Comparison of ENCODE assay signal across 8 cellular contexts in genomic region chr11:46826310-46827044, GRCh38. TPM values are rescaled to one million over a fixed set of nuclear protein-coding genes. Genes with fewer than 3 reads are reported as not detected.
DNase-seq lines count a peak whose midpoint lies in the region; ATAC-seq and TF ChIP-seq lines count a peak whose summit lies in the region.

No MANE protein-coding gene starts in this region.

- H3K4me1 ChIP-seq in ES-I3 (ENCODE audit: insufficient read depth, low read length) = peaks cover 5% of the 10 kb centered on the region; the same call in 1 of the 2 replicates

- H3K27me3 Mint-ChIP-seq in activated CD4-positive, alpha-beta T cell treated with anti-CD3 and anti-CD28 coated beads for 36 hours = no peaks in the 10 kb centered on the region
- H3K27me3 Mint-ChIP-seq in chondrocyte (ENCODE audit: low read depth) = no peaks in the 10 kb centered on the region

- no peaks in the 10 kb centered on the region for H3K9me3 Mint-ChIP-seq in activated CD4-positive, alpha-beta T cell treated with anti-CD3 and anti-CD28 coated beads for 36 hours (ENCODE audit: low read depth)
- no peaks in the 10 kb centered on the region for H3K9me3 Mint-ChIP-seq in chondrocyte (ENCODE audit: low read depth)

- H3K4me3 Mint-ChIP-seq in activated CD4-positive, alpha-beta T cell treated with anti-CD3 and anti-CD28 coated beads for 36 hours = peak overlapping the region; percentile 57
- H3K4me3 Mint-ChIP-seq in chondrocyte (ENCODE audit: unreplicated experiment) = peak overlapping the region; percentile 85

- H3K36me3 ChIP-seq in ES-I3 (ENCODE audit: insufficient read depth, low read length) = no peaks in the 10 kb centered on the region

- peak; percentile 100 for ATAC-seq in activated CD4-positive, alpha-beta T cell treated with anti-CD3 and anti-CD28 coated beads for 36 hours

- intact Hi-C loops in activated CD4-positive, alpha-beta T cell treated with anti-CD3 and anti-CD28 coated beads for 36 hours (cut with DNase I, micrococcal nuclease) = loop anchor here (1.0 kb wide), 1 partner anchor 20 kb away; the partner anchor contains the start of gene CKAP5 (in 2 of the 2)

- DNase-seq in HCEC 1CT (peak; percentile 86), NCI-H1105 (lab: John Stamatoyannopoulos, UW) (peak; percentile 64), chondrocyte (ENCODE audit: low spot score) (peak; percentile 93), kidney glomerular epithelial cell (lab: John Stamatoyannopoulos, UW) (peak; percentile 64), GDM1 (lab: John Stamatoyannopoulos, UW) (no peak)
- DNase-seq in activated CD4-positive, alpha-beta T cell treated with anti-CD3 and anti-CD28 coated beads for 36 hours = peak; percentile 81
- peak; percentile 35 to 50 for DNase-seq in stimulated activated CD4-positive, alpha-beta T cell treated with anti-CD3 and anti-CD28 coated beads, Interleukin-15, amount 100 ng/mL, for 48 hours (ENCODE audit: low read depth in 2 of 2)

- no peak overlapping the region for H3K27ac Mint-ChIP-seq in activated CD4-positive, alpha-beta T cell treated with anti-CD3 and anti-CD28 coated beads for 36 hours
- peak overlapping the region; percentile 89 for H3K27ac Mint-ChIP-seq in chondrocyte (ENCODE audit: unreplicated experiment)

- CTCF ChIA-PET in activated CD4-positive, alpha-beta T cell treated with anti-CD3 and anti-CD28 coated beads for 36 hours (lab: Charles Lee) = interaction anchor here (0.5 to 2.3 kb wide), 7 partner anchors 12 to 337 kb away, joined by 3 to 8 read pairs (median 3); partner anchors contain the start of gene CKAP5

- H3K36me3 Mint-ChIP-seq in activated CD4-positive, alpha-beta T cell treated with anti-CD3 and anti-CD28 coated beads for 36 hours (ENCODE audit: low read depth) = no peaks in the 10 kb centered on the region
- no peaks in the 10 kb centered on the region for H3K36me3 Mint-ChIP-seq in chondrocyte (ENCODE audit: low read depth)

- POLR2A ChIA-PET in activated CD4-positive, alpha-beta T cell treated with anti-CD3 and anti-CD28 coated beads for 36 hours (lab: Charles Lee) = interaction anchor here (1.0 to 2.0 kb wide), 2 partner anchors 19 to 23 kb away, joined by 3 to 5 read pairs; no protein-coding TSS in a partner anchor

- no peaks in the 10 kb centered on the region for H3K9me3 ChIP-seq in ES-I3 (ENCODE audit: control insufficient read depth, insufficient read depth, low read length)

- peak; percentile 45 for TF ChIP-seq CTCF in chondrocyte (IDR thresholded peaks at IDR 0.05)

- peak overlapping the region; percentile 51; the same call in 1 of the 2 replicates for H3K9ac ChIP-seq in ES-I3 (ENCODE audit: low read depth, low read length)

- H3K4me1 Mint-ChIP-seq in activated CD4-positive, alpha-beta T cell treated with anti-CD3 and anti-CD28 coated beads for 36 hours = peaks cover 20% of the 10 kb centered on the region
- peaks cover 39% of the 10 kb centered on the region for H3K4me1 Mint-ChIP-seq in chondrocyte (ENCODE audit: low read depth)

RNA-seq across cellular contexts. Expression of gene CKAP5, which starts 19.6 kb away (rescaled TPM):
- total RNA-seq in activated CD4-positive, alpha-beta T cell treated with anti-CD3 and anti-CD28 coated beads for 36 hours = 100 to 1,000 TPM; 166 to 183 TPM
- 94.3 to 99.8 TPM (median 94.5 TPM) in 3 replicates for total RNA-seq in chondrocyte
